In the genomic region with DNA sequence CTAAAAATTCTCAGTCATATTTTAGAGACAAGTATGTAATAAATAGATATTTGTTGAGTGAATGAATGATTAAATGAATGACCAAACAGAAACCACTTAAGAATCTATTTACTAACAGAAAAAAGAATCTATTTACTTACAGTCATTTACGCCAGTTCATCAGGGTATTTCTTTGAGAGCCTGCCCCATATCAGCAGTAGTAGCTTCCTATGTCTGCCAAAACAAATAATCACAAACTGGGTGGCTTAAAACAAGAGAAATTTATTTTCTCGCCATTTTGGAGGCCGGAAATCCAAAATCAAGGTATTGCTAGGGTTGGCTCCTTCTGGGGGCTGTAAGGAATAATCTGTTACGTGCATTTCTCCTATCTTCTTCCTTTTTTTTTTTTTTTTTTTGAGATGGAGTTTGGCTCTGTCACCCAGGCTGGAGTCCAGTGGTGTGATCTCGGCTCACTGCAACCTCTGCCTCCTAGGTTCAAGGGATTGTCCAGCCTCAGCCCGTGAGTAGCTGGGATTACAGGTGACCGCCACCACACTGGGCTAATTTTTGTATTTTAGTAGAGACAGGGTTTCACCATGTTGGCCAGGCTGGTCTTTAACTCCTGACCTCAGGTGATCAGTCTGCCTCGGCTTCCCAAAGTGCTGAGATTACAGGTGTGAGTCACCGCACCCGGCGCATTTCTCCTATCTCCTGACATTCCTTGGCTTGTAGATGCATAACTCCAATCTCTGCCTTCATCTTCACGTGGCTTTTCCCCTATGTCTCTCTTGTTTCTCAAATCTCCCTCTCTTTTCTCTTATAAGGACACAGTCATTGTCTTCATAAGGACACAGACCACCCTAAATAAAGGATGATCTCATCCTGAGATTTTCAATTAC, we compare ENCODE assay signal across 20 cellular contexts.
DNase-seq lines count a peak whose midpoint lies in the region; ATAC-seq and TF ChIP-seq lines count a peak whose summit lies in the region.
"Had no signal": no experiment of that assay in that cellular context is flagged by ENCODE, and none has a peak within 500 bp of the region (broad histone marks: within the 10 kb centered on the region; RNA-seq: fewer than 3 reads in every experiment).

No MANE protein-coding gene starts in this region.

- TF ChIP-seq CTCF in right lobe of liver (IDR thresholded peaks at IDR 0.05), result no peak

- H3K27ac ChIP-seq in right lobe of liver, result no peak overlapping the region
- H3K27ac ChIP-seq: C4-2B, SJCRH30 had no signal

- no peak overlapping the region for H3K4me3 Mint-ChIP-seq in activated naive CD8-positive, alpha-beta T cell treated with anti-CD3 and anti-CD28 coated beads for 36 hours
- no peak overlapping the region for H3K4me3 Mint-ChIP-seq in activated naive CD8-positive, alpha-beta T cell treated with anti-CD3 and anti-CD28 coated beads, Interleukin-2, amount 50 U/mL, for 24 hours
- H3K4me3 Mint-ChIP-seq: CD8-positive, alpha-beta memory T cell had no signal

- no peak overlapping the region for H3K4me3 ChIP-seq in right lobe of liver
- H3K4me3 ChIP-seq: SJCRH30 had no signal

- no peak for ATAC-seq in activated naive CD8-positive, alpha-beta T cell treated with anti-CD3 and anti-CD28 coated beads, Interleukin-2, amount 50 U/mL, for 24 hours
- peak; percentile 74 to 86 (median 84) for ATAC-seq in right lobe of liver
- ATAC-seq in GM19397 (IDR thresholded peaks at IDR 0.05; ENCODE audit: unreplicated experiment), result no peak

- H3K27me3 Mint-ChIP-seq in activated naive CD8-positive, alpha-beta T cell treated with anti-CD3 and anti-CD28 coated beads for 36 hours, result peaks cover 5% of the 10 kb centered on the region
- peaks cover 8% of the 10 kb centered on the region for H3K27me3 Mint-ChIP-seq in activated naive CD8-positive, alpha-beta T cell treated with anti-CD3 and anti-CD28 coated beads, Interleukin-2, amount 50 U/mL, for 24 hours

- TF ChIP-seq POLR2A in right lobe of liver (IDR thresholded peaks at IDR 0.05), result no peak

- peaks cover 0 to 13% (median 2%) of the 10 kb centered on the region in 4 donors for H3K4me1 ChIP-seq in right lobe of liver

- no peaks in the 10 kb centered on the region for H3K9me3 ChIP-seq in right lobe of liver
- H3K9me3 ChIP-seq: SJCRH30 had no signal

- no peaks in the 10 kb centered on the region for H3K27me3 ChIP-seq in right lobe of liver
- H3K27me3 ChIP-seq: SJCRH30 had no signal

- peaks cover 3% of the 10 kb centered on the region for H3K4me1 Mint-ChIP-seq in activated naive CD8-positive, alpha-beta T cell treated with anti-CD3 and anti-CD28 coated beads for 36 hours
- H3K4me1 Mint-ChIP-seq in activated naive CD8-positive, alpha-beta T cell treated with anti-CD3 and anti-CD28 coated beads, Interleukin-2, amount 50 U/mL, for 24 hours, result peaks cover 1% of the 10 kb centered on the region
- H3K4me1 Mint-ChIP-seq: CD8-positive, alpha-beta memory T cell had no signal

- WGBS in right lobe of liver (ENCODE audit: insufficient coverage, low coverage, low lambda C conversion rate, missing lambda C conversion rate), result 63% methylated on average over 11 of the region's 12 CpGs

- H3K36me3 Mint-ChIP-seq in activated naive CD8-positive, alpha-beta T cell treated with anti-CD3 and anti-CD28 coated beads for 36 hours, result no peaks in the 10 kb centered on the region
- no peaks in the 10 kb centered on the region for H3K36me3 Mint-ChIP-seq in activated naive CD8-positive, alpha-beta T cell treated with anti-CD3 and anti-CD28 coated beads, Interleukin-2, amount 50 U/mL, for 24 hours (ENCODE audit: low read depth)
- H3K36me3 Mint-ChIP-seq: CD8-positive, alpha-beta memory T cell had no signal

- intact Hi-C loops in right lobe of liver (cut with DNase I), result no loop called here

- no peaks in the 10 kb centered on the region for H3K9me3 Mint-ChIP-seq in activated naive CD8-positive, alpha-beta T cell treated with anti-CD3 and anti-CD28 coated beads for 36 hours
- no peaks in the 10 kb centered on the region for H3K9me3 Mint-ChIP-seq in activated naive CD8-positive, alpha-beta T cell treated with anti-CD3 and anti-CD28 coated beads, Interleukin-2, amount 50 U/mL, for 24 hours
- H3K9me3 Mint-ChIP-seq: CD8-positive, alpha-beta memory T cell had no signal

- peak overlapping the region; percentile 0 for H3K27ac Mint-ChIP-seq in activated naive CD8-positive, alpha-beta T cell treated with anti-CD3 and anti-CD28 coated beads for 36 hours
- H3K27ac Mint-ChIP-seq in activated naive CD8-positive, alpha-beta T cell treated with anti-CD3 and anti-CD28 coated beads, Interleukin-2, amount 50 U/mL, for 24 hours, result no peak overlapping the region

- no peaks in the 10 kb centered on the region for H3K36me3 ChIP-seq in right lobe of liver
- H3K36me3 ChIP-seq: SJCRH30 had no signal

- DNase-seq in activated naive CD8-positive, alpha-beta T cell treated with anti-CD3 and anti-CD28 coated beads for 36 hours, result no peak
- DNase-seq in activated naive CD8-positive, alpha-beta T cell treated with anti-CD3 and anti-CD28 coated beads, Interleukin-2, amount 50 U/mL, for 24 hours, result no peak
- DNase-seq in amniotic epithelial cell (ENCODE audit: low read depth) (peak; percentile 26), right lobe of liver (no peak), activated gamma-delta T cell (lab: John Stamatoyannopoulos, UW) (no peak), NCI-H82 (lab: John Stamatoyannopoulos, UW) (no peak)
- DNase-seq: Calu3; CD8-positive, alpha-beta memory T cell; DMS153; Kasumi-1; MM.1S; NCI-H1092; NCI-H1436; NCI-H187 treated with DMSO at 0.1 percent for 48 hours; NCI-H2107; NCI-H69; OCI-M1; SJCRH30 had no signal

Comparison
In these comparisons a context has a peak if more than half of its experiments do, and no peak if none do; other contexts are left out.
1. ATAC-seq: peak in right lobe of liver (4 of 4); none in activated naive CD8-positive, alpha-beta T cell treated with anti-CD3 and anti-CD28 coated beads, Interleukin-2, amount 50 U/mL, for 24 hours (single experiment) and GM19397 (single experiment).